Comparison of ENCODE assay signal across 1 cellular context in genomic region chr1:234725177-234726132, GRCh38.
TF ChIP-seq lines count a peak whose summit lies in the region.

No MANE protein-coding gene starts in this region.

TF ChIP-seq in K562, 482 proteins besides CTCF, POLR2A, EP300 and RAD21 (continued from another document):
- TF ChIP-seq E2F6 (IDR thresholded peaks at IDR 0.05; ENCODE audit: borderline replicate concordance in 1 of 2, extremely low read depth in 1 of 2, insufficient read depth in 1 of 2, insufficient read length in 1 of 2, low read depth in 1 of 2, low read length in 1 of 2, poor library complexity in 1 of 2, severe bottlenecking in 1 of 2) = peak in 1 of 2 experiments; percentile 10
- TF ChIP-seq GABPA (tag; conservative IDR thresholded peaks at IDR 0.05; ENCODE audit: low read depth) = peak; percentile 35; the same call in 1 of the 2 replicates
- peak; percentile 60 for TF ChIP-seq KLF6 (CRISPR knock-in tag; IDR thresholded peaks at IDR 0.05; ENCODE audit: borderline replicate concordance)
- peak; percentile 33; the same call in 1 of the 2 replicates for TF ChIP-seq GTF2A2 (tag; IDR thresholded peaks at IDR 0.05)
- no peak for TF ChIP-seq NR1H2 (CRISPR knock-in tag; IDR thresholded peaks at IDR 0.05)
- no peak for TF ChIP-seq EZH2 (IDR thresholded peaks at IDR 0.05; ENCODE audit: borderline replicate concordance, low read depth, low read length)
- TF ChIP-seq NCOA6 (IDR thresholded peaks at IDR 0.05) = no peak
- no peak for TF ChIP-seq CREB5 (CRISPR knock-in tag; IDR thresholded peaks at IDR 0.05)
- TF ChIP-seq ILK (tag; IDR thresholded peaks at IDR 0.05; ENCODE audit: borderline replicate concordance, low read depth) = no peak
- no peak for TF ChIP-seq TCFL5 (CRISPR knock-in tag; conservative IDR thresholded peaks at IDR 0.05)
- TF ChIP-seq ZBTB9 (CRISPR knock-in tag; IDR thresholded peaks at IDR 0.05) = peak; percentile 77; the same call in 1 of the 2 replicates
- TF ChIP-seq ATF3 (IDR thresholded peaks at IDR 0.05) = no peak
- no peak for TF ChIP-seq ATF3 (CRISPR knock-in tag; conservative IDR thresholded peaks at IDR 0.05)
- TF ChIP-seq HIVEP1 (CRISPR knock-in tag; IDR thresholded peaks at IDR 0.05) = no peak
- TF ChIP-seq HOXB6 (CRISPR knock-in tag; IDR thresholded peaks at IDR 0.05; ENCODE audit: borderline replicate concordance) = 0 out of 2 replicates have a peak, but pooled peaks have one; percentile 6
- peak in 1 of 2 experiments; percentile 5; a peak in 1 of 4 replicates for TF ChIP-seq TEAD1 (CRISPR knock-in tag; IDR thresholded peaks at IDR 0.05)
- TF ChIP-seq L3MBTL2 (IDR thresholded peaks at IDR 0.05) = 0 out of 2 replicates have a peak, but pooled peaks have one; percentile 16
- TF ChIP-seq MAZ (CRISPR knock-in tag; conservative IDR thresholded peaks at IDR 0.05 in 1 of 2, IDR thresholded peaks at IDR 0.05 in 1 of 2) = peak; percentile 11 to 39; a peak in 1 of 4 replicates
- no peak for TF ChIP-seq MYNN (IDR thresholded peaks at IDR 0.05)
- TF ChIP-seq MYNN (CRISPR knock-in tag; IDR thresholded peaks at IDR 0.05) = no peak
- TF ChIP-seq NR2C1 (IDR thresholded peaks at IDR 0.05) = no peak
- peak; percentile 30; the same call in 1 of the 2 replicates for TF ChIP-seq NR2C1 (tag; IDR thresholded peaks at IDR 0.05)
- no peak for TF ChIP-seq CREM (IDR thresholded peaks at IDR 0.05; ENCODE audit: low read depth)
- peak; percentile 19; the same call in 1 of the 2 replicates for TF ChIP-seq ZNF263 (CRISPR knock-in tag; IDR thresholded peaks at IDR 0.05; ENCODE audit: borderline replicate concordance)
- TF ChIP-seq FOXK2 (conservative IDR thresholded peaks at IDR 0.05 in 1 of 2, IDR thresholded peaks at IDR 0.05 in 1 of 2; ENCODE audit: low read depth in 2 of 2) = no peak
- TF ChIP-seq NCOR1 (IDR thresholded peaks at IDR 0.05) = no peak
- peak; percentile 43; the same call in 1 of the 2 replicates for TF ChIP-seq ZNF445 (CRISPR knock-in tag; IDR thresholded peaks at IDR 0.05; ENCODE audit: low read depth)
